9 cellular contexts compared by ENCODE assay signal in the genomic region with DNA sequence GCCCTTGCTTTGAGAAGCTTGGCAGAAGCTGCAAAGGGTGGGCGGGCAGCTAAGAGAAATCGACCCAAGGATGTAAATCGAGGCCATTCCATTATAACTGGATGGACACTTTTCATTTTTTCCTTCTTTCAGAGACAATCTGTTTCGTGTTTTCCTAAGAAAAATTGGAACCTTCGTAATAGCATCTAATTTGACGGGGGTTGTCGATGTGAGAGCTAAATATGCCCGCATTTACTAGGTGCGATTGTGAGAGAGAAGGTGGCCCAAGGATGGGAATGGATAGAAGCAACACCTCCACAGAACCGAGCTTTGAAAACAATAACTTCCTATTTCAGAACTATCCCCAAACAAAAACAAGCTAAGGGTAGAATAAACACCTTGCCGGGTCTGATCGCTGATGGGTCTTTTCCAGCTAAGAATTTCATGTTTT. TPM values are rescaled to one million over a fixed set of nuclear protein-coding genes. Genes with fewer than 3 reads are reported as not detected.
DNase-seq lines count a peak whose midpoint lies in the region; ATAC-seq and TF ChIP-seq lines count a peak whose summit lies in the region.
"Had no signal": no experiment of that assay in that cellular context is flagged by ENCODE, and none has a peak within 500 bp of the region (broad histone marks: within the 10 kb centered on the region; RNA-seq: fewer than 3 reads in every experiment).

No MANE protein-coding gene starts in this region.

- H3K4me1 ChIP-seq in right lobe of liver: no peaks in the 10 kb centered on the region
- peaks cover 14 to 86% (median 75%) of the 10 kb centered on the region in 5 donors for H3K4me1 ChIP-seq in subcutaneous abdominal adipose tissue (ENCODE audit: control insufficient read depth in 5 of 5, insufficient read depth in 5 of 5, low read length in 5 of 5)
- peaks cover 9% of the 10 kb centered on the region for H3K4me1 ChIP-seq in Karpas-422 (ENCODE audit: low read length)

- H4K20me1 ChIP-seq in Karpas-422 (ENCODE audit: insufficient read depth, low read depth, low read length): no peaks in the 10 kb centered on the region
- H4K20me1 ChIP-seq: BLaER1 had no signal

- intact Hi-C loops in right lobe of liver (cut with DNase I): no loop called here

- peaks cover 19% of the 10 kb centered on the region; the same call in 1 of the 2 replicates for H3K79me2 ChIP-seq in Karpas-422 (ENCODE audit: low read length)

- H3K9me3 ChIP-seq in right lobe of liver: no peaks in the 10 kb centered on the region
- no peaks in the 10 kb centered on the region for H3K9me3 ChIP-seq in subcutaneous abdominal adipose tissue (ENCODE audit: control insufficient read depth in 5 of 5, low read length in 5 of 5)
- H3K9me3 ChIP-seq in Karpas-422 (ENCODE audit: low read length): no peaks in the 10 kb centered on the region

- peak overlapping the region; percentile 35 to 54 (median 41) for H3K4me3 ChIP-seq in right lobe of liver
- peak overlapping the region; percentile 78 to 88 (median 82) for H3K4me3 ChIP-seq in subcutaneous abdominal adipose tissue (ENCODE audit: low read depth in 1 of 5, low read length in 5 of 5)
- no peak overlapping the region for H3K4me3 ChIP-seq in Karpas-422 (ENCODE audit: low read length)
- H3K4me3 ChIP-seq: BLaER1 had no signal

- no peak for ATAC-seq in activated naive CD8-positive, alpha-beta T cell treated with anti-CD3 and anti-CD28 coated beads, Interleukin-2, amount 50 U/mL, for 24 hours
- no peak for ATAC-seq in right lobe of liver

- H3K27ac Mint-ChIP-seq in activated CD4-positive, alpha-beta T cell treated with anti-CD3 and anti-CD28 coated beads, Interleukin-2, amount 10 ng/mL, durations not matched to agents 7 days and 5 days: no peak overlapping the region
- H3K27ac Mint-ChIP-seq in activated naive CD8-positive, alpha-beta T cell treated with anti-CD3 and anti-CD28 coated beads, Interleukin-2, amount 50 U/mL, for 24 hours: no peak overlapping the region

- H3K36me3 ChIP-seq in right lobe of liver (no peaks in the 10 kb centered on the region), subcutaneous abdominal adipose tissue (ENCODE audit: control insufficient read depth in 5 of 5, insufficient read depth in 5 of 5, low read length in 5 of 5) (peaks cover 0 to 5% (median 3%) of the 10 kb centered on the region in 5 donors), Karpas-422 (ENCODE audit: insufficient read depth, low read length) (no peaks in the 10 kb centered on the region)
- H3K36me3 ChIP-seq: BLaER1 had no signal

- no peak for TF ChIP-seq CTCF in right lobe of liver (IDR thresholded peaks at IDR 0.05)

- 19% methylated on average over 12 of the region's 12 CpGs for WGBS in right lobe of liver (ENCODE audit: insufficient coverage, low coverage, low lambda C conversion rate, missing lambda C conversion rate)

- no peaks in the 10 kb centered on the region for H3K9me2 ChIP-seq in Karpas-422 (replicated peaks; ENCODE audit: insufficient read depth, low read length)

- H3K4me2 ChIP-seq in Karpas-422 (ENCODE audit: low read depth, low read length, poor library complexity, severe bottlenecking): no peak overlapping the region
- H3K4me2 ChIP-seq: BLaER1 had no signal

- CTCF ChIA-PET in activated CD4-positive, alpha-beta T cell treated with anti-CD3 and anti-CD28 coated beads, Interleukin-2, amount 10 ng/mL, durations not matched to agents 7 days and 5 days (lab: Charles Lee): interaction anchor here (0.5 to 1.5 kb wide), 3 partner anchors 12 to 891 kb away, joined by 3 to 6 read pairs (median 5); no protein-coding TSS in a partner anchor

- H3K27ac ChIP-seq in right lobe of liver: peak overlapping the region in 2 of 3 donors; percentile 57 to 59
- peak overlapping the region; percentile 71 for H3K27ac ChIP-seq in subcutaneous abdominal adipose tissue (ENCODE audit: low read depth, low read length)
- no peak overlapping the region for H3K27ac ChIP-seq in Karpas-422 (ENCODE audit: low read length)
- H3K27ac ChIP-seq: BLaER1 had no signal

- H3K9ac ChIP-seq in subcutaneous abdominal adipose tissue (ENCODE audit: low read length in 5 of 5) (peak overlapping the region in 4 of 5 donors; percentile 48 to 81 (median 64)), Karpas-422 (ENCODE audit: low read length) (no peak overlapping the region)
- H3K9ac ChIP-seq: BLaER1 had no signal

- TF ChIP-seq POLR2A in right lobe of liver (IDR thresholded peaks at IDR 0.05): no peak

- peaks cover 0 to 27% of the 10 kb centered on the region in 2 donors for H3K27me3 ChIP-seq in right lobe of liver
- H3K27me3 ChIP-seq in subcutaneous abdominal adipose tissue (ENCODE audit: control insufficient read depth in 5 of 5, insufficient read depth in 4 of 5, low read length in 5 of 5): no peaks in the 10 kb centered on the region
- H3K27me3 ChIP-seq in Karpas-422 (ENCODE audit: low read length): no peaks in the 10 kb centered on the region
- H3K27me3 ChIP-seq: BLaER1 had no signal

- H2AFZ ChIP-seq in Karpas-422 (ENCODE audit: low read length): no peak overlapping the region

- H3K27me3 Mint-ChIP-seq in activated CD4-positive, alpha-beta T cell treated with anti-CD3 and anti-CD28 coated beads, Interleukin-2, amount 10 ng/mL, durations not matched to agents 7 days and 5 days: peaks cover 72% of the 10 kb centered on the region
- H3K27me3 Mint-ChIP-seq in activated naive CD8-positive, alpha-beta T cell treated with anti-CD3 and anti-CD28 coated beads, Interleukin-2, amount 50 U/mL, for 24 hours: peaks cover 55% of the 10 kb centered on the region

- DNase-seq in activated CD4-positive, alpha-beta T cell treated with anti-CD3 and anti-CD28 coated beads, Interleukin-2, amount 10 ng/mL, durations not matched to agents 7 days and 5 days: no peak
- no peak for DNase-seq in activated CD4-positive, alpha-beta T cell treated with anti-CD3 and anti-CD28 coated beads for 4 hours
- no peak for DNase-seq in activated naive CD8-positive, alpha-beta T cell treated with anti-CD3 and anti-CD28 coated beads, Interleukin-2, amount 50 U/mL, for 24 hours
- DNase-seq in right lobe of liver (no peak), Karpas-422 (no peak), hepatic stellate cell (ENCODE audit: low spot score) (no peak), LoVo (ENCODE audit: low spot score) (no peak)

- peaks cover 2% of the 10 kb centered on the region for H3K9me3 Mint-ChIP-seq in activated CD4-positive, alpha-beta T cell treated with anti-CD3 and anti-CD28 coated beads, Interleukin-2, amount 10 ng/mL, durations not matched to agents 7 days and 5 days
- H3K9me3 Mint-ChIP-seq in activated naive CD8-positive, alpha-beta T cell treated with anti-CD3 and anti-CD28 coated beads, Interleukin-2, amount 50 U/mL, for 24 hours: no peaks in the 10 kb centered on the region

- peak overlapping the region; percentile 43 for H3K4me3 Mint-ChIP-seq in activated CD4-positive, alpha-beta T cell treated with anti-CD3 and anti-CD28 coated beads, Interleukin-2, amount 10 ng/mL, durations not matched to agents 7 days and 5 days
- peak overlapping the region; percentile 55 for H3K4me3 Mint-ChIP-seq in activated naive CD8-positive, alpha-beta T cell treated with anti-CD3 and anti-CD28 coated beads, Interleukin-2, amount 50 U/mL, for 24 hours

- POLR2A ChIA-PET in activated CD4-positive, alpha-beta T cell treated with anti-CD3 and anti-CD28 coated beads, Interleukin-2, amount 10 ng/mL, durations not matched to agents 7 days and 5 days (lab: Charles Lee): no interaction called here

- peaks cover 21% of the 10 kb centered on the region for H3K4me1 Mint-ChIP-seq in activated CD4-positive, alpha-beta T cell treated with anti-CD3 and anti-CD28 coated beads, Interleukin-2, amount 10 ng/mL, durations not matched to agents 7 days and 5 days
- peaks cover 29% of the 10 kb centered on the region for H3K4me1 Mint-ChIP-seq in activated naive CD8-positive, alpha-beta T cell treated with anti-CD3 and anti-CD28 coated beads, Interleukin-2, amount 50 U/mL, for 24 hours

- H3K36me3 Mint-ChIP-seq in activated CD4-positive, alpha-beta T cell treated with anti-CD3 and anti-CD28 coated beads, Interleukin-2, amount 10 ng/mL, durations not matched to agents 7 days and 5 days (ENCODE audit: low read depth): no peaks in the 10 kb centered on the region
- no peaks in the 10 kb centered on the region for H3K36me3 Mint-ChIP-seq in activated naive CD8-positive, alpha-beta T cell treated with anti-CD3 and anti-CD28 coated beads, Interleukin-2, amount 50 U/mL, for 24 hours (ENCODE audit: low read depth)

RNA-seq across cellular contexts. Expression of a gene that starts 0.8 kb away (rescaled TPM):
- under 1 TPM in 1 of 2 experiments, not detected in 1; 0.25 TPM for total RNA-seq in activated CD4-positive, alpha-beta T cell treated with anti-CD3 and anti-CD28 coated beads, Interleukin-2, amount 10 ng/mL, durations not matched to agents 7 days and 5 days
- 1 to 10 TPM in 1 of 6 experiments, under 1 TPM in 4, not detected in 1; 0.55 to 1.6 (median 0.75) TPM for total RNA-seq in right lobe of liver
- total RNA-seq in Karpas-422 (2014; rRNA removed; shearing (Covaris generic); ENCODE audit: low replicate concordance): 0.79 TPM in 1 of 2 replicates, not detected in the other

RNA-seq across cellular contexts. Expression of a gene that starts 12.1 kb away (rescaled TPM):
- total RNA-seq in activated CD4-positive, alpha-beta T cell treated with anti-CD3 and anti-CD28 coated beads, Interleukin-2, amount 10 ng/mL, durations not matched to agents 7 days and 5 days: not detected
- total RNA-seq in right lobe of liver: 1 to 10 TPM in 2 of 6 experiments, under 1 TPM in 4; 0.18 to 1.5 (median 0.65) TPM
- total RNA-seq in Karpas-422 (2014; rRNA removed; shearing (Covaris generic); ENCODE audit: low replicate concordance): 3.6 and 4.1 TPM in 2 replicates

RNA-seq across cellular contexts. Expression of a gene that starts 16.2 kb away (rescaled TPM):
- not detected for total RNA-seq in activated CD4-positive, alpha-beta T cell treated with anti-CD3 and anti-CD28 coated beads, Interleukin-2, amount 10 ng/mL, durations not matched to agents 7 days and 5 days
- total RNA-seq in right lobe of liver: not detected
- total RNA-seq in Karpas-422 (2014; rRNA removed; shearing (Covaris generic); ENCODE audit: low replicate concordance): 3.4 and 8.4 TPM in 2 replicates

RNA-seq across cellular contexts. Expression of a gene that starts 21.0 kb away (rescaled TPM):
- total RNA-seq in activated CD4-positive, alpha-beta T cell treated with anti-CD3 and anti-CD28 coated beads, Interleukin-2, amount 10 ng/mL, durations not matched to agents 7 days and 5 days: not detected
- under 1 TPM in 4 of 6 experiments, not detected in 2; 0.17 to 0.26 (median 0.25) TPM for total RNA-seq in right lobe of liver
- 1.3 TPM in 2 replicates for total RNA-seq in Karpas-422 (2014; rRNA removed; shearing (Covaris generic); ENCODE audit: low replicate concordance)

RNA-seq across cellular contexts. Expression of a gene that starts 25.1 kb away (rescaled TPM):
- total RNA-seq in activated CD4-positive, alpha-beta T cell treated with anti-CD3 and anti-CD28 coated beads, Interleukin-2, amount 10 ng/mL, durations not matched to agents 7 days and 5 days: not detected
- total RNA-seq in right lobe of liver: not detected
- 7.5 and 10.2 TPM in 2 replicates for total RNA-seq in Karpas-422 (2014; rRNA removed; shearing (Covaris generic); ENCODE audit: low replicate concordance)
